In genomic region chr10:95475827-95476481, GRCh38 we compare ENCODE assay signal across 1 cellular context.
TF ChIP-seq lines count a peak whose summit lies in the region.

No MANE protein-coding gene starts in this region.

TF ChIP-seq in HepG2, 621 proteins besides CTCF, POLR2A, EP300 and RAD21 (continued from another document and continues in another):
- no peak; the same call in 1 of the 2 replicates for TF ChIP-seq ZNF646 (CRISPR knock-in tag; IDR thresholded peaks at IDR 0.05)
- TF ChIP-seq MXD1 (CRISPR knock-in tag; IDR thresholded peaks at IDR 0.05): no peak
- no peak for TF ChIP-seq TBL1XR1 (IDR thresholded peaks at IDR 0.05; ENCODE audit: borderline replicate concordance, low read length, partially characterized antibody)
- TF ChIP-seq, protein P1, sequence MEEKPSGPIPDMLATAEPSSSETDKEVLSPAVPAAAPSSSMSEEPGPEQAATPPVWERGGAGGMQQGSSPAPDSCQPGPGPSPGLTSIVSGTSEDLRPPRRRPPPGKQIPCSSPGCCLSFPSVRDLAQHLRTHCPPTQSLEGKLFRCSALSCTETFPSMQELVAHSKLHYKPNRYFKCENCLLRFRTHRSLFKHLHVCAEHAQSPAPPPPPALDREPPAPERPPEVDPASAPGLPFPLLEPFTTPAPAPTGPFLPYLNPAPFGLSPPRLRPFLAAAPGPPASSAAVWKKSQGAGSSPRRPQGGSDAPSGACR (CRISPR knock-in tag; IDR thresholded peaks at IDR 0.05): 0 out of 2 replicates have a peak, but pooled peaks have one; percentile 81
- TF ChIP-seq, protein P2, sequence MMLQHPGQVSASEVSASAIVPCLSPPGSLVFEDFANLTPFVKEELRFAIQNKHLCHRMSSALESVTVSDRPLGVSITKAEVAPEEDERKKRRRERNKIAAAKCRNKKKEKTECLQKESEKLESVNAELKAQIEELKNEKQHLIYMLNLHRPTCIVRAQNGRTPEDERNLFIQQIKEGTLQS (CRISPR knock-in tag; IDR thresholded peaks at IDR 0.05): no peak
- no peak for TF ChIP-seq KAT2B (IDR thresholded peaks at IDR 0.05; ENCODE audit: borderline replicate concordance, low read depth, low read length)
- no peak for TF ChIP-seq ZNF101 (CRISPR knock-in tag; IDR thresholded peaks at IDR 0.05; ENCODE audit: borderline replicate concordance, low read depth)
- TF ChIP-seq HDAC1 (CRISPR knock-in tag; IDR thresholded peaks at IDR 0.05): peak; percentile 74
- TF ChIP-seq, protein P3, sequence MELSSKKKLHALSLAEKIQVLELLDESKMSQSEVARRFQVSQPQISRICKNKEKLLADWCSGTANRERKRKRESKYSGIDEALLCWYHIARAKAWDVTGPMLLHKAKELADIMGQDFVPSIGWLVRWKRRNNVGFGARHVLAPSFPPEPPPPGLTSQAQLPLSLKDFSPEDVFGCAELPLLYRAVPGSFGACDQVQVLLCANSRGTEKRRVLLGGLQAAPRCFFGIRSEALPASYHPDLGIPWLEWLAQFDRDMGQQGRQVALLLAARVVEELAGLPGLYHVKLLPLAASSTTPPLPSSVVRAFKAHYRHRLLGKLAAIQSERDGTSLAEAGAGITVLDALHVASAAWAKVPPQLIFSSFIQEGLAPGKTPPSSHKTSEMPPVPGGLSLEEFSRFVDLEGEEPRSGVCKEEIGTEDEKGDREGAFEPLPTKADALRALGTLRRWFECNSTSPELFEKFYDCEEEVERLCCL (CRISPR knock-in tag; IDR thresholded peaks at IDR 0.05; ENCODE audit: borderline replicate concordance): no peak
- TF ChIP-seq KDM3A (CRISPR knock-in tag; IDR thresholded peaks at IDR 0.05; ENCODE audit: low read depth): 0 out of 2 replicates have a peak, but pooled peaks have one; percentile 22
- peak; percentile 36; the same call in 1 of the 2 replicates for TF ChIP-seq ZFX (CRISPR knock-in tag; IDR thresholded peaks at IDR 0.05; ENCODE audit: low read depth)
- TF ChIP-seq CREB3 (CRISPR knock-in tag; IDR thresholded peaks at IDR 0.05): 0 out of 2 replicates have a peak, but pooled peaks have one; percentile 29
- TF ChIP-seq ZMYM4 (CRISPR knock-in tag; IDR thresholded peaks at IDR 0.05): peak; percentile 79
- TF ChIP-seq ZBTB43 (CRISPR knock-in tag; conservative IDR thresholded peaks at IDR 0.05): 0 out of 2 replicates have a peak, but pooled peaks have one; percentile 46
- TF ChIP-seq ZNF230 (CRISPR knock-in tag; IDR thresholded peaks at IDR 0.05): no peak
- TF ChIP-seq GZF1 (CRISPR knock-in tag; IDR thresholded peaks at IDR 0.05): no peak
- TF ChIP-seq, protein P4, sequence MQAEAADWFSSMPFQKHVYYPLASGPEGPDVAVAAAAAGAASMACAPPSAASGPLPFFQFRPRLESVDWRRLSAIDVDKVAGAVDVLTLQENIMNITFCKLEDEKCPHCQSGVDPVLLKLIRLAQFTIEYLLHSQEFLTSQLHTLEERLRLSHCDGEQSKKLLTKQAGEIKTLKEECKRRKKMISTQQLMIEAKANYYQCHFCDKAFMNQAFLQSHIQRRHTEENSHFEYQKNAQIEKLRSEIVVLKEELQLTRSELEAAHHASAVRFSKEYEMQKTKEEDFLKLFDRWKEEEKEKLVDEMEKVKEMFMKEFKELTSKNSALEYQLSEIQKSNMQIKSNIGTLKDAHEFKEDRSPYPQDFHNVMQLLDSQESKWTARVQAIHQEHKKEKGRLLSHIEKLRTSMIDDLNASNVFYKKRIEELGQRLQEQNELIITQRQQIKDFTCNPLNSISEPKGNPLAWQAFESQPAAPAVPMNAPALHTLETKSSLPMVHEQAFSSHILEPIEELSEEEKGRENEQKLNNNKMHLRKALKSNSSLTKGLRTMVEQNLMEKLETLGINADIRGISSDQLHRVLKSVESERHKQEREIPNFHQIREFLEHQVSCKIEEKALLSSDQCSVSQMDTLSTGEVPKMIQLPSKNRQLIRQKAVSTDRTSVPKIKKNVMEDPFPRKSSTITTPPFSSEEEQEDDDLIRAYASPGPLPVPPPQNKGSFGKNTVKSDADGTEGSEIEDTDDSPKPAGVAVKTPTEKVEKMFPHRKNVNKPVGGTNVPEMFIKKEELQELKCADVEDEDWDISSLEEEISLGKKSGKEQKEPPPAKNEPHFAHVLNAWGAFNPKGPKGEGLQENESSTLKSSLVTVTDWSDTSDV (CRISPR knock-in tag; IDR thresholded peaks at IDR 0.05): no peak
- peak; percentile 70; the same call in 1 of the 2 replicates for TF ChIP-seq HOXA5 (CRISPR knock-in tag; IDR thresholded peaks at IDR 0.05)
- TF ChIP-seq FOXA1 (IDR thresholded peaks at IDR 0.05): peak; percentile 68
- peak; percentile 82 for TF ChIP-seq FOXA1 (CRISPR knock-in tag; IDR thresholded peaks at IDR 0.05)
- TF ChIP-seq ELF3 (CRISPR knock-in tag; IDR thresholded peaks at IDR 0.05): peak; percentile 28; the same call in 1 of the 2 replicates
- no peak for TF ChIP-seq BRCA1 (CRISPR knock-in tag; IDR thresholded peaks at IDR 0.05)
- TF ChIP-seq ZNF432 (CRISPR knock-in tag; IDR thresholded peaks at IDR 0.05; ENCODE audit: borderline replicate concordance): no peak
- 0 out of 2 replicates have a peak, but pooled peaks have one; percentile 35 for TF ChIP-seq KMT2B (CRISPR knock-in tag; IDR thresholded peaks at IDR 0.05)
- TF ChIP-seq, protein P5, sequence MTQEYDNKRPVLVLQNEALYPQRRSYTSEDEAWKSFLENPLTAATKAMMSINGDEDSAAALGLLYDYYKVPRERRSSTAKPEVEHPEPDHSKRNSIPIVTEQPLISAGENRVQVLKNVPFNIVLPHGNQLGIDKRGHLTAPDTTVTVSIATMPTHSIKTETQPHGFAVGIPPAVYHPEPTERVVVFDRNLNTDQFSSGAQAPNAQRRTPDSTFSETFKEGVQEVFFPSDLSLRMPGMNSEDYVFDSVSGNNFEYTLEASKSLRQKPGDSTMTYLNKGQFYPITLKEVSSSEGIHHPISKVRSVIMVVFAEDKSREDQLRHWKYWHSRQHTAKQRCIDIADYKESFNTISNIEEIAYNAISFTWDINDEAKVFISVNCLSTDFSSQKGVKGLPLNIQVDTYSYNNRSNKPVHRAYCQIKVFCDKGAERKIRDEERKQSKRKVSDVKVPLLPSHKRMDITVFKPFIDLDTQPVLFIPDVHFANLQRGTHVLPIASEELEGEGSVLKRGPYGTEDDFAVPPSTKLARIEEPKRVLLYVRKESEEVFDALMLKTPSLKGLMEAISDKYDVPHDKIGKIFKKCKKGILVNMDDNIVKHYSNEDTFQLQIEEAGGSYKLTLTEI (CRISPR knock-in tag; conservative IDR thresholded peaks at IDR 0.05): no peak
- TF ChIP-seq, protein P6, sequence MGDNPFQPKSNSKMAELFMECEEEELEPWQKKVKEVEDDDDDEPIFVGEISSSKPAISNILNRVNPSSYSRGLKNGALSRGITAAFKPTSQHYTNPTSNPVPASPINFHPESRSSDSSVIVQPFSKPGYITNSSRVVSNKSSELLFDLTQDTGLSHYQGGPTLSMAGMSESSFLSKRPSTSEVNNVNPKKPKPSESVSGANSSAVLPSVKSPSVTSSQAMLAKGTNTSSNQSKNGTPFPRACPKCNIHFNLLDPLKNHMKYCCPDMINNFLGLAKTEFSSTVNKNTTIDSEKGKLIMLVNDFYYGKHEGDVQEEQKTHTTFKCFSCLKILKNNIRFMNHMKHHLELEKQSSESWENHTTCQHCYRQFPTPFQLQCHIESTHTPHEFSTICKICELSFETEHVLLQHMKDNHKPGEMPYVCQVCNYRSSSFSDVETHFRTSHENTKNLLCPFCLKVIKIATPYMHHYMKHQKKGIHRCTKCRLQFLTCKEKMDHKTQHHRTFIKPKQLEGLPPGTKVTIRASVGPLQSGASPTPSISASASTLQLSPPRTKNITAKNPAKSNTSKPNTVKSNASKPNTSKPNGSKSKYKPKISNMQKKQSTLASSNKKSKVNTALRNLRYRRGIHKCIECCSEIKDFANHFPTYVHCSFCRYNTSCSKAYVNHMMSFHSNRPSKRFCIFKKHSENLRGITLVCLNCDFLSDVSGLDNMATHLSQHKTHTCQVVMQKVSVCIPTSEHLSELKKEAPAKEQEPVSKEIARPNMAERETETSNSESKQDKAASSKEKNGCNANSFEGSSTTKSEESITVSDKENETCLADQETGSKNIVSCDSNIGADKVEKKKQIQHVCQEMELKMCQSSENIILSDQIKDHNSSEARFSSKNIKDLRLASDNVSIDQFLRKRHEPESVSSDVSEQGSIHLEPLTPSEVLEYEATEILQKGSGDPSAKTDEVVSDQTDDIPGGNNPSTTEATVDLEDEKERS (CRISPR knock-in tag; IDR thresholded peaks at IDR 0.05): 0 out of 2 replicates have a peak, but pooled peaks have one; percentile 29
- TF ChIP-seq CAMTA2 (CRISPR knock-in tag; IDR thresholded peaks at IDR 0.05; ENCODE audit: borderline replicate concordance): no peak
- TF ChIP-seq, protein P7, sequence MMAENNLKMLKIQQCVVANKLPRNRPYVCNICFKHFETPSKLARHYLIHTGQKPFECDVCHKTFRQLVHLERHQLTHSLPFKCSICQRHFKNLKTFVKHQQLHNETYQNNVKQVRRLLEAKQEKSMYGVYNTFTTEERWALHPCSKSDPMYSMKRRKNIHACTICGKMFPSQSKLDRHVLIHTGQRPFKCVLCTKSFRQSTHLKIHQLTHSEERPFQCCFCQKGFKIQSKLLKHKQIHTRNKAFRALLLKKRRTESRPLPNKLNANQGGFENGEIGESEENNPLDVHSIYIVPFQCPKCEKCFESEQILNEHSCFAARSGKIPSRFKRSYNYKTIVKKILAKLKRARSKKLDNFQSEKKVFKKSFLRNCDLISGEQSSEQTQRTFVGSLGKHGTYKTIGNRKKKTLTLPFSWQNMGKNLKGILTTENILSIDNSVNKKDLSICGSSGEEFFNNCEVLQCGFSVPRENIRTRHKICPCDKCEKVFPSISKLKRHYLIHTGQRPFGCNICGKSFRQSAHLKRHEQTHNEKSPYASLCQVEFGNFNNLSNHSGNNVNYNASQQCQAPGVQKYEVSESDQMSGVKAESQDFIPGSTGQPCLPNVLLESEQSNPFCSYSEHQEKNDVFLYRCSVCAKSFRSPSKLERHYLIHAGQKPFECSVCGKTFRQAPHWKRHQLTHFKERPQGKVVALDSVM (CRISPR knock-in tag; IDR thresholded peaks at IDR 0.05): 0 out of 2 replicates have a peak, but pooled peaks have one; percentile 14
